Comparison of ENCODE assay signal across 8 cellular contexts in genomic region chr16:80369559-80369958, GRCh38.
DNase-seq lines count a peak whose midpoint lies in the region; ATAC-seq and TF ChIP-seq lines count a peak whose summit lies in the region.

No MANE protein-coding gene starts in this region.

- no peak overlapping the region for H3K27ac ChIP-seq in esophagus squamous epithelium

- no peaks in the 10 kb centered on the region for H3K36me3 ChIP-seq in NT2/D1 (ENCODE audit: insufficient read depth, insufficient read length, low read length)
- no peaks in the 10 kb centered on the region for H3K36me3 ChIP-seq in esophagus squamous epithelium

- ATAC-seq in HG03457 (IDR thresholded peaks at IDR 0.05; ENCODE audit: unreplicated experiment), result no peak
- no peak for ATAC-seq in stimulated activated naive CD8-positive, alpha-beta T cell treated with anti-CD3 and anti-CD28 coated beads, Interleukin-15, Interleukin-2, amounts not matched to agents 100 U/mL and 50 U/mL, for 24 hours
- no peak for ATAC-seq in HG03039 (IDR thresholded peaks at IDR 0.05; ENCODE audit: unreplicated experiment)
- no peak for ATAC-seq in activated T-cell treated with anti-CD3 and anti-CD28 coated beads, Interleukin-2, amount 50 U/mL, for 4 hours

- H3K4me1 Mint-ChIP-seq in nephron, result peaks cover 19% of the 10 kb centered on the region
- H3K4me1 Mint-ChIP-seq in activated T-cell treated with anti-CD3 and anti-CD28 coated beads, Interleukin-2, amount 50 U/mL, for 4 hours (ENCODE audit: low read depth), result no peaks in the 10 kb centered on the region

- no peak overlapping the region for H3K4me3 Mint-ChIP-seq in nephron
- H3K4me3 Mint-ChIP-seq in activated T-cell treated with anti-CD3 and anti-CD28 coated beads, Interleukin-2, amount 50 U/mL, for 4 hours, result no peak overlapping the region

- peaks cover 5% of the 10 kb centered on the region for H3K9me3 Mint-ChIP-seq in nephron
- H3K9me3 Mint-ChIP-seq in activated T-cell treated with anti-CD3 and anti-CD28 coated beads, Interleukin-2, amount 50 U/mL, for 4 hours, result no peaks in the 10 kb centered on the region

- H3K4me1 ChIP-seq in NT2/D1 (ENCODE audit: insufficient read depth, insufficient read length) (no peaks in the 10 kb centered on the region), esophagus squamous epithelium (no peaks in the 10 kb centered on the region)

- peak; percentile 21 for TF ChIP-seq CTCF in GM12864 (IDR thresholded peaks at IDR 0.05; ENCODE audit: low read depth, low read length, missing control alignments)
- peak in 5 of 6 experiments; percentile 41 to 59 (median 50) for TF ChIP-seq CTCF in esophagus squamous epithelium (IDR thresholded peaks at IDR 0.05)
- peak; percentile 51 to 70 (median 65) for TF ChIP-seq CTCF in nephron (IDR thresholded peaks at IDR 0.05; ENCODE audit: unreplicated experiment in 3 of 3)

- DNase-seq in GM12864 (ENCODE audit: low read depth), result no peak
- peak; percentile 50 for DNase-seq in NT2/D1 (ENCODE audit: low read depth, low spot score)
- no peak for DNase-seq in esophagus squamous epithelium (lab: John Stamatoyannopoulos, UW)
- no peak for DNase-seq in stimulated activated naive CD8-positive, alpha-beta T cell treated with anti-CD3 and anti-CD28 coated beads, Interleukin-15, Interleukin-2, amounts not matched to agents 100 U/mL and 50 U/mL, for 24 hours
- no peak for DNase-seq in activated T-cell treated with anti-CD3 and anti-CD28 coated beads, Interleukin-2, amount 50 U/mL, for 4 hours

- H3K9me3 ChIP-seq in NT2/D1 (ENCODE audit: insufficient read depth, low read length) (peaks cover 16% of the 10 kb centered on the region), esophagus squamous epithelium (no peaks in the 10 kb centered on the region)

- no peak for TF ChIP-seq POLR2A in esophagus squamous epithelium (IDR thresholded peaks at IDR 0.05)

- intact Hi-C loops in esophagus squamous epithelium (cut with DNase I), result no loop called here

- H3K4me3 ChIP-seq in GM12864 (ENCODE audit: low read depth, low read length) (no peak overlapping the region), NT2/D1 (ENCODE audit: insufficient read length, low read depth) (no peak overlapping the region), esophagus squamous epithelium (no peak overlapping the region)

- peak overlapping the region in 2 of 3 experiments; percentile 26 to 65 for H3K27ac Mint-ChIP-seq in nephron

- H3K27me3 ChIP-seq in NT2/D1 (ENCODE audit: insufficient read depth, insufficient read length) (no peaks in the 10 kb centered on the region), esophagus squamous epithelium (no peaks in the 10 kb centered on the region)

- H3K36me3 Mint-ChIP-seq in nephron (ENCODE audit: low read depth), result peaks cover 3% of the 10 kb centered on the region
- H3K36me3 Mint-ChIP-seq in activated T-cell treated with anti-CD3 and anti-CD28 coated beads, Interleukin-2, amount 50 U/mL, for 4 hours (ENCODE audit: insufficient read depth), result no peaks in the 10 kb centered on the region

- WGBS in esophagus squamous epithelium, 2 donors, result 32 to 34% methylated on average over 5 of the region's 6 CpGs

- no peaks in the 10 kb centered on the region for H3K27me3 Mint-ChIP-seq in nephron (ENCODE audit: low read depth)
- H3K27me3 Mint-ChIP-seq in activated T-cell treated with anti-CD3 and anti-CD28 coated beads, Interleukin-2, amount 50 U/mL, for 4 hours (ENCODE audit: low read depth), result peaks cover 4% of the 10 kb centered on the region

- H3K9ac ChIP-seq in NT2/D1 (ENCODE audit: insufficient read length, low read depth), result no peak overlapping the region
